Comparison of ENCODE assay signal across 1 cellular context in genomic region chr14:67819563-67820411, GRCh38.
A peak's percentile ranks its signal among the peaks of the same experiment; 100 is the strongest.
TF ChIP-seq lines count a peak whose summit lies in the region.

TSS of gene RAD51B (plus strand) at chr14:67819779.

TF ChIP-seq in HepG2, 621 proteins besides CTCF, POLR2A, EP300 and RAD21 (continued from another document and continues in another):
- TF ChIP-seq ZSCAN25 (CRISPR knock-in tag; IDR thresholded peaks at IDR 0.05) = no peak
- TF ChIP-seq GLMP (CRISPR knock-in tag; IDR thresholded peaks at IDR 0.05; ENCODE audit: borderline replicate concordance) = no peak
- no peak for TF ChIP-seq HNRNPLL (IDR thresholded peaks at IDR 0.05; ENCODE audit: low read depth, low read length, poor library complexity, severe bottlenecking)
- TF ChIP-seq KDM4B (CRISPR knock-in tag; IDR thresholded peaks at IDR 0.05) = no peak
- no peak for TF ChIP-seq MXD3 (CRISPR knock-in tag; IDR thresholded peaks at IDR 0.05)
- TF ChIP-seq SMARCE1 (IDR thresholded peaks at IDR 0.05; ENCODE audit: borderline replicate concordance) = no peak
- TF ChIP-seq ATF7 (IDR thresholded peaks at IDR 0.05) = no peak
- TF ChIP-seq ATF7 (CRISPR knock-in tag; IDR thresholded peaks at IDR 0.05) = no peak
- TF ChIP-seq TCF7 (IDR thresholded peaks at IDR 0.05; ENCODE audit: low read depth) = no peak
- TF ChIP-seq ZNF350 (CRISPR knock-in tag; IDR thresholded peaks at IDR 0.05; ENCODE audit: borderline replicate concordance, low read depth) = no peak; the same call in 1 of the 2 replicates
- no peak for TF ChIP-seq FOXA3 (CRISPR knock-in tag; IDR thresholded peaks at IDR 0.05)
- no peak for TF ChIP-seq ZNF124 (CRISPR knock-in tag; IDR thresholded peaks at IDR 0.05)
- TF ChIP-seq ZNF766 (CRISPR knock-in tag; IDR thresholded peaks at IDR 0.05; ENCODE audit: borderline replicate concordance) = no peak
- TF ChIP-seq ZFX (CRISPR knock-in tag; IDR thresholded peaks at IDR 0.05; ENCODE audit: low read depth) = peak; percentile 30; the same call in 1 of the 2 replicates
- no peak for TF ChIP-seq ZNF616 (CRISPR knock-in tag; IDR thresholded peaks at IDR 0.05; ENCODE audit: low read depth)
- TF ChIP-seq ZNF3 (CRISPR knock-in tag; IDR thresholded peaks at IDR 0.05) = no peak
- TF ChIP-seq ZNF660 (CRISPR knock-in tag; IDR thresholded peaks at IDR 0.05; ENCODE audit: borderline replicate concordance, low read depth) = no peak
- no peak for TF ChIP-seq PRDM10 (CRISPR knock-in tag; IDR thresholded peaks at IDR 0.05; ENCODE audit: low read depth)
- no peak for TF ChIP-seq KLF12 (CRISPR knock-in tag; IDR thresholded peaks at IDR 0.05; ENCODE audit: borderline replicate concordance)
- no peak; the same call in 1 of the 2 replicates for TF ChIP-seq KLF15 (CRISPR knock-in tag; IDR thresholded peaks at IDR 0.05; ENCODE audit: borderline replicate concordance)
- 0 out of 2 replicates have a peak, but pooled peaks have one; percentile 59 for TF ChIP-seq POLR2G (IDR thresholded peaks at IDR 0.05; ENCODE audit: low read depth, low read length)
- TF ChIP-seq ZBTB26 (CRISPR knock-in tag; IDR thresholded peaks at IDR 0.05; ENCODE audit: borderline replicate concordance) = no peak
- TF ChIP-seq ATF1 (CRISPR knock-in tag; IDR thresholded peaks at IDR 0.05) = peak; percentile 78
- no peak for TF ChIP-seq MBNL3 (CRISPR knock-in tag; conservative IDR thresholded peaks at IDR 0.05)
- TF ChIP-seq SMARCC2 (IDR thresholded peaks at IDR 0.05) = no peak
- TF ChIP-seq ZFP36L1 (CRISPR knock-in tag; IDR thresholded peaks at IDR 0.05) = no peak
- TF ChIP-seq CERS6 (CRISPR knock-in tag; IDR thresholded peaks at IDR 0.05) = no peak
- no peak for TF ChIP-seq SP5 (CRISPR knock-in tag; IDR thresholded peaks at IDR 0.05; ENCODE audit: borderline replicate concordance, low read depth)
- no peak for TF ChIP-seq MEIS2 (CRISPR knock-in tag; IDR thresholded peaks at IDR 0.05)
- TF ChIP-seq ZNF580 (CRISPR knock-in tag; IDR thresholded peaks at IDR 0.05; ENCODE audit: borderline replicate concordance, low read depth) = 0 out of 2 replicates have a peak, but pooled peaks have one; percentile 40
- TF ChIP-seq CEBPG (CRISPR knock-in tag; IDR thresholded peaks at IDR 0.05) = no peak
- TF ChIP-seq NR1H2 (CRISPR knock-in tag; IDR thresholded peaks at IDR 0.05; ENCODE audit: borderline replicate concordance, low read depth) = no peak
- no peak for TF ChIP-seq ZSCAN30 (CRISPR knock-in tag; IDR thresholded peaks at IDR 0.05)
- no peak for TF ChIP-seq ZNF451 (CRISPR knock-in tag; IDR thresholded peaks at IDR 0.05)
- TF ChIP-seq ZBED4 (CRISPR knock-in tag; IDR thresholded peaks at IDR 0.05; ENCODE audit: borderline replicate concordance) = no peak
- no peak for TF ChIP-seq ZNF703 (CRISPR knock-in tag; IDR thresholded peaks at IDR 0.05; ENCODE audit: borderline replicate concordance)
- TF ChIP-seq SNRNP70 (IDR thresholded peaks at IDR 0.05; ENCODE audit: low read depth, low read length) = no peak
- TF ChIP-seq ISL2 (CRISPR knock-in tag; IDR thresholded peaks at IDR 0.05) = peak; percentile 26; the same call in 1 of the 2 replicates
- TF ChIP-seq GABPB1 (CRISPR knock-in tag; IDR thresholded peaks at IDR 0.05) = peak; percentile 52; the same call in 1 of the 2 replicates
- no peak for TF ChIP-seq MYPOP (CRISPR knock-in tag; IDR thresholded peaks at IDR 0.05)
- peak; percentile 70 for TF ChIP-seq HDAC1 (CRISPR knock-in tag; IDR thresholded peaks at IDR 0.05)
- no peak for TF ChIP-seq POGK (CRISPR knock-in tag; conservative IDR thresholded peaks at IDR 0.05)
- no peak for TF ChIP-seq KLF9 (CRISPR knock-in tag; IDR thresholded peaks at IDR 0.05; ENCODE audit: low read depth)
- TF ChIP-seq SIN3B (IDR thresholded peaks at IDR 0.05; ENCODE audit: low read length) = peak; percentile 55; the same call in 1 of the 2 replicates
- TF ChIP-seq GPN1 (CRISPR knock-in tag; IDR thresholded peaks at IDR 0.05; ENCODE audit: borderline replicate concordance) = no peak
- TF ChIP-seq NCOA1 (CRISPR knock-in tag; IDR thresholded peaks at IDR 0.05) = no peak
- TF ChIP-seq MZF1 (CRISPR knock-in tag; IDR thresholded peaks at IDR 0.05; ENCODE audit: borderline replicate concordance) = no peak
- no peak for TF ChIP-seq ATRX (CRISPR knock-in tag; IDR thresholded peaks at IDR 0.05; ENCODE audit: borderline replicate concordance)
- no peak for TF ChIP-seq ZHX1 (CRISPR knock-in tag; IDR thresholded peaks at IDR 0.05; ENCODE audit: low read depth)
